7 cellular contexts compared by ENCODE assay signal in genomic region chr11:57336111-57336666, GRCh38. TPM values are rescaled to one million over a fixed set of nuclear protein-coding genes. Genes with fewer than 3 reads are reported as not detected.
DNase-seq lines count a peak whose midpoint lies in the region; ATAC-seq and TF ChIP-seq lines count a peak whose summit lies in the region.

No MANE protein-coding gene starts in this region.

- H3K9me3 Mint-ChIP-seq in H9: no peaks in the 10 kb centered on the region
- H3K9me3 Mint-ChIP-seq in T-helper 1 cell treated with Interleukin-12 subunit alpha and Interleukin-12 subunit beta and Interleukin-4 antibody, amounts not matched to agents 30 μg/mL and 1 μg/mL, for 36 hours: no peaks in the 10 kb centered on the region

- H2BK12ac ChIP-seq in H9 (ENCODE audit: insufficient read length, low read depth, low read length): no peak overlapping the region

- no peaks in the 10 kb centered on the region for H3K27me3 ChIP-seq in H9 (ENCODE audit: insufficient read depth, low read length)
- no peaks in the 10 kb centered on the region for H3K27me3 ChIP-seq in esophagus squamous epithelium

- H2BK15ac ChIP-seq in H9 (ENCODE audit: low read depth, low read length): no peak overlapping the region

- TF ChIP-seq CTCF in H9 (conservative IDR thresholded peaks at IDR 0.05): no peak
- TF ChIP-seq CTCF in esophagus squamous epithelium (IDR thresholded peaks at IDR 0.05): no peak
- TF ChIP-seq CTCF in retinal pigment epithelial cell (conservative IDR thresholded peaks at IDR 0.05; ENCODE audit: low read depth, low read length): no peak

- H3K27me3 Mint-ChIP-seq in H9 (ENCODE audit: low read depth): peaks cover 21% of the 10 kb centered on the region
- H3K27me3 Mint-ChIP-seq in T-helper 1 cell treated with Interleukin-12 subunit alpha and Interleukin-12 subunit beta and Interleukin-4 antibody, amounts not matched to agents 30 μg/mL and 1 μg/mL, for 36 hours (ENCODE audit: low read depth): peaks cover 6% of the 10 kb centered on the region

- H3K9ac ChIP-seq in H9 (ENCODE audit: extremely low read depth, insufficient read length, low read length): peak overlapping the region; percentile 64

- peaks cover 44 to 50% of the 10 kb centered on the region in 2 experiments for H3K4me1 Mint-ChIP-seq in H9
- H3K4me1 Mint-ChIP-seq in T-helper 1 cell treated with Interleukin-12 subunit alpha and Interleukin-12 subunit beta and Interleukin-4 antibody, amounts not matched to agents 30 μg/mL and 1 μg/mL, for 36 hours (ENCODE audit: low read depth): peaks cover 28% of the 10 kb centered on the region

- no peak overlapping the region for H4K91ac ChIP-seq in H9 (ENCODE audit: insufficient read length, low read depth, low read length)

- H3K23me2 ChIP-seq in H9 (ENCODE audit: insufficient read length, low read depth, low read length, poor library complexity, severe bottlenecking): peaks cover 6% of the 10 kb centered on the region

- H2BK20ac ChIP-seq in H9 (ENCODE audit: low read depth, low read length, poor library complexity, severe bottlenecking): no peak overlapping the region

- peaks cover 7% of the 10 kb centered on the region for H3K79me1 ChIP-seq in H9 (ENCODE audit: insufficient read depth, low read depth, low read length, poor library complexity, severe bottlenecking)

- no peak overlapping the region for H3K23ac ChIP-seq in H9 (ENCODE audit: insufficient read length, low read depth, low read length)

- H2BK5ac ChIP-seq in H9 (ENCODE audit: insufficient read length, low read length): no peak overlapping the region

- H2AK5ac ChIP-seq in H9 (ENCODE audit: insufficient read length, low read length): no peak overlapping the region

- no peak overlapping the region for H4K5ac ChIP-seq in H9 (ENCODE audit: insufficient read length, low read depth, low read length)

- no CpG with 5 or more reads among the region's 12 CpGs for WGBS in H9 (ENCODE audit: extremely low coverage, insufficient read length, low lambda C conversion rate)
- 22 to 23% methylated on average over 11 to 12 of the region's 12 CpGs for WGBS in esophagus squamous epithelium, 2 donors

- H3K18ac ChIP-seq in H9 (ENCODE audit: insufficient read length, low read depth, low read length): no peak overlapping the region

- no peaks in the 10 kb centered on the region for H4K20me1 ChIP-seq in H9 (ENCODE audit: control insufficient read depth, insufficient read depth, insufficient read length)

- peak overlapping the region; percentile 93 to 94 for H3K4me3 Mint-ChIP-seq in H9
- peak overlapping the region; percentile 97 for H3K4me3 Mint-ChIP-seq in T-helper 1 cell treated with Interleukin-12 subunit alpha and Interleukin-12 subunit beta and Interleukin-4 antibody, amounts not matched to agents 30 μg/mL and 1 μg/mL, for 36 hours

- H3K4ac ChIP-seq in H9 (ENCODE audit: low read depth, low read length): no peak overlapping the region

- H3K27ac ChIP-seq in H9 (ENCODE audit: insufficient read length, low read depth, low read length): no peak overlapping the region
- peak overlapping the region; percentile 89 to 96 (median 94) for H3K27ac ChIP-seq in esophagus squamous epithelium

- ATAC-seq in GM21825 (IDR thresholded peaks at IDR 0.05; ENCODE audit: unreplicated experiment): no peak

- no peak overlapping the region for H2BK120ac ChIP-seq in H9 (ENCODE audit: low read depth, low read length, poor library complexity, severe bottlenecking)

- H3K36me3 Mint-ChIP-seq in H9 (ENCODE audit: insufficient read depth in 1 of 3, low read depth in 3 of 3): peaks cover 24 to 39% (median 37%) of the 10 kb centered on the region in 3 experiments
- peaks cover 19% of the 10 kb centered on the region for H3K36me3 Mint-ChIP-seq in T-helper 1 cell treated with Interleukin-12 subunit alpha and Interleukin-12 subunit beta and Interleukin-4 antibody, amounts not matched to agents 30 μg/mL and 1 μg/mL, for 36 hours (ENCODE audit: low read depth)

- peaks cover 18 to 32% (median 20%) of the 10 kb centered on the region in 3 donors for H3K36me3 ChIP-seq in esophagus squamous epithelium

- TF ChIP-seq POLR2A in esophagus squamous epithelium (IDR thresholded peaks at IDR 0.05): no peak

- H2AFZ ChIP-seq in H9 (ENCODE audit: low read length): peak overlapping the region; percentile 24

- no peak overlapping the region for H3K56ac ChIP-seq in H9 (ENCODE audit: insufficient read length, low read depth, low read length)

- H3K9me3 ChIP-seq in H9 (ENCODE audit: control insufficient read depth, low read depth, low read length): no peaks in the 10 kb centered on the region
- no peaks in the 10 kb centered on the region for H3K9me3 ChIP-seq in esophagus squamous epithelium

- peaks cover 10% of the 10 kb centered on the region; the same call in 1 of the 2 replicates for H3K79me2 ChIP-seq in H9 (ENCODE audit: insufficient read depth, low read length)

- no peak for DNase-seq in H9
- no peak for DNase-seq in esophagus squamous epithelium (lab: John Stamatoyannopoulos, UW)
- DNase-seq in retinal pigment epithelial cell (ENCODE audit: low read depth): no peak
- DNase-seq in NAMALWA (ENCODE audit: low spot score): no peak
- DNase-seq in globus pallidus (ENCODE audit: low spot score): no peak

- H3K14ac ChIP-seq in H9 (ENCODE audit: insufficient read depth, low read length): peak overlapping the region; percentile 28

- H3K4me3 ChIP-seq in esophagus squamous epithelium (peak overlapping the region; percentile 73 to 99 (median 98)), retinal pigment epithelial cell (ENCODE audit: low read length) (peak overlapping the region; percentile 80)

- peak overlapping the region; percentile 59 for H3K4me2 ChIP-seq in H9 (ENCODE audit: insufficient read depth, insufficient read length, low read length)

- peak overlapping the region; percentile 9 for H4K8ac ChIP-seq in H9 (replicated peaks; ENCODE audit: insufficient read length, low read depth, low read length)

- H3K4me1 ChIP-seq in H9 (ENCODE audit: insufficient read depth, low read length): peaks cover 5% of the 10 kb centered on the region; the same call in 1 of the 2 replicates
- H3K4me1 ChIP-seq in esophagus squamous epithelium: peaks cover 10 to 35% (median 16%) of the 10 kb centered on the region in 3 donors

- no peak overlapping the region for H3T11ph ChIP-seq in H9 (ENCODE audit: low read length)

- peak overlapping the region; percentile 96 to 98 (median 98) for H3K27ac Mint-ChIP-seq in H9
- peak overlapping the region; percentile 98 for H3K27ac Mint-ChIP-seq in T-helper 1 cell treated with Interleukin-12 subunit alpha and Interleukin-12 subunit beta and Interleukin-4 antibody, amounts not matched to agents 30 μg/mL and 1 μg/mL, for 36 hours

- intact Hi-C loops in esophagus squamous epithelium (cut with DNase I): no loop called here

RNA-seq across cellular contexts. Expression of gene SSRP1, which starts 0.5 kb away (rescaled TPM):
- total RNA-seq in H9 (2021) (202 and 205 TPM in 2 replicates), esophagus squamous epithelium (10 to 100 TPM; 49.0 to 98.8 (median 81.3) TPM)

RNA-seq across cellular contexts. Expression of gene P2RX3, which starts 2.0 kb away (rescaled TPM):
- 0.15 and 0.22 TPM in 2 replicates for total RNA-seq in H9 (2021)
- total RNA-seq in esophagus squamous epithelium: not detected

RNA-seq across cellular contexts. Expression of gene TNKS1BP1, which starts 11.4 kb away (rescaled TPM):
- 130 and 140 TPM in 2 replicates for total RNA-seq in H9 (2021)
- 100 to 1,000 TPM in 3 of 4 donors, 10 to 100 TPM in 1; 94.6 to 212 (median 124) TPM for total RNA-seq in esophagus squamous epithelium

RNA-seq across cellular contexts. Expression of gene PRG3, which starts 44.8 kb away (rescaled TPM):
- total RNA-seq in H9 (2021) (not detected in 2 replicates), esophagus squamous epithelium (not detected)

RNA-seq across cellular contexts. Expression of gene PRG2, which starts 54.3 kb away (rescaled TPM):
- total RNA-seq in H9 (2021): 0.31 TPM in 1 of 2 replicates, not detected in the other
- total RNA-seq in esophagus squamous epithelium: not detected
